Comparison of ENCODE assay signal across 8 cellular contexts in genomic region chr1:12619396-12620141, GRCh38. TPM values are rescaled to one million over a fixed set of nuclear protein-coding genes. Genes with fewer than 3 reads are reported as not detected.
DNase-seq lines count a peak whose midpoint lies in the region; ATAC-seq, FAIRE-seq and TF ChIP-seq lines count a peak whose summit lies in the region.

No MANE protein-coding gene starts in this region.

- ATAC-seq in right cardiac atrium (peak; percentile 62 to 67), psoas muscle (peak; percentile 61 to 64 (median 62))

- intact Hi-C loops in right cardiac atrium (cut with DNase I) (loop anchor here (5.0 to 10.0 kb wide), 8 partner anchors 62 to 307 kb away; no protein-coding TSS in a partner anchor), psoas muscle (cut with DNase I) (loop anchor here (2.0 to 5.0 kb wide), 5 partner anchors 39 to 307 kb away; no protein-coding TSS in a partner anchor), vagina (cut with DNase I) (loop anchor here (2.0 to 10.0 kb wide), 5 partner anchors 79 to 305 kb away; no protein-coding TSS in a partner anchor)

- DNase-seq in AG08396 (ENCODE audit: low spot score) (peak; percentile 86), GM19239 (ENCODE audit: insufficient read length, low spot score) (peak; percentile 72), NCI-H1092 (lab: John Stamatoyannopoulos, UW) (peak; percentile 85), T-helper 22 cell (ENCODE audit: low read depth) (peak; percentile 44), anterior cingulate cortex (lab: John Stamatoyannopoulos, UW) (peak in 56 of 58 donors; percentile 24 to 89 (median 71)), right cardiac atrium (peak; percentile 87 to 95 (median 94)), psoas muscle (peak; percentile 86 to 91), vagina (ENCODE audit: extremely low spot score in 2 of 2) (no peak)

- H3K9me3 ChIP-seq in right cardiac atrium (ENCODE audit: control insufficient read depth, low read length) (no peaks in the 10 kb centered on the region), psoas muscle (no peaks in the 10 kb centered on the region), vagina (no peaks in the 10 kb centered on the region)

- WGBS in right cardiac atrium = 7% methylated on average over 25 of the region's 25 CpGs
- WGBS in psoas muscle, 3 donors = 22 to 27% (median 24%) methylated on average over 25 of the region's 25 CpGs

- H3K36me3 ChIP-seq in psoas muscle (ENCODE audit: insufficient read depth in 1 of 2, low read depth in 1 of 2) (no peaks in the 10 kb centered on the region), vagina (no peaks in the 10 kb centered on the region)

- peak overlapping the region; percentile 80 for H3K27ac ChIP-seq in right cardiac atrium (ENCODE audit: low read length)
- H3K27ac ChIP-seq in psoas muscle = peak overlapping the region; percentile 96
- peak overlapping the region; percentile 95 for H3K27ac ChIP-seq in vagina

- TF ChIP-seq POLR2A in vagina (IDR thresholded peaks at IDR 0.05) = no peak

- FAIRE-seq in GM19239 (lab: Jason Lieb, UNC) = peak; percentile 72

- peak; percentile 98 for TF ChIP-seq CTCF in psoas muscle (IDR thresholded peaks at IDR 0.05)
- TF ChIP-seq CTCF in vagina (IDR thresholded peaks at IDR 0.05) = peak; percentile 85 to 98 (median 88)

- peak overlapping the region; percentile 78 for H3K4me3 ChIP-seq in right cardiac atrium (ENCODE audit: low read length)
- peak overlapping the region; percentile 85 for H3K4me3 ChIP-seq in psoas muscle
- H3K4me3 ChIP-seq in vagina = peak overlapping the region; percentile 87 to 90

- H3K4me1 ChIP-seq in right cardiac atrium (ENCODE audit: control insufficient read depth, insufficient read depth, low read length) = peaks cover 15% of the 10 kb centered on the region
- H3K4me1 ChIP-seq in psoas muscle = peaks cover 31% of the 10 kb centered on the region
- peaks cover 51% of the 10 kb centered on the region for H3K4me1 ChIP-seq in vagina

- no peaks in the 10 kb centered on the region for H3K27me3 ChIP-seq in right cardiac atrium (ENCODE audit: control insufficient read depth, insufficient read depth)
- no peaks in the 10 kb centered on the region for H3K27me3 ChIP-seq in psoas muscle (ENCODE audit: insufficient read depth in 3 of 3, low read length in 2 of 3)
- H3K27me3 ChIP-seq in vagina = no peaks in the 10 kb centered on the region

RNA-seq across cellular contexts. Expression of gene DHRS3, which starts 1.6 kb away (rescaled TPM):
- total RNA-seq in right cardiac atrium (10 to 100 TPM; 83.0 to 97.0 (median 83.5) TPM), psoas muscle (10 to 100 TPM; 21.7 to 78.7 (median 54.9) TPM), vagina (111 TPM)
- polyA plus RNA-seq in right cardiac atrium (53.6 TPM), psoas muscle (10 to 100 TPM; 27.2 to 65.1 (median 28.3) TPM)

RNA-seq across cellular contexts. Expression of gene AADACL4, which starts 24.3 kb away (rescaled TPM):
- total RNA-seq in right cardiac atrium (not detected), psoas muscle (not detected), vagina (not detected)
- polyA plus RNA-seq in right cardiac atrium (not detected), psoas muscle (not detected)

Comparison
In these comparisons a context has a peak if more than half of its experiments do, and no peak if none do; other contexts are left out.
1. DNase-seq: peak in AG08396 (single experiment), GM19239 (single experiment), NCI-H1092 (single experiment), T-helper 22 cell (single experiment), anterior cingulate cortex (56 of 58), right cardiac atrium (3 of 3) and psoas muscle (2 of 2); none in vagina (0 of 2).
2. Peak in every context shown above with its lines, with median percentiles within 50 percentile points of each other: H3K27ac ChIP-seq and H3K4me3 ChIP-seq.